8 cellular contexts compared by ENCODE assay signal in genomic region chr11:118531597-118532084, GRCh38. TPM values are rescaled to one million over a fixed set of nuclear protein-coding genes. Genes with fewer than 3 reads are reported as not detected.
DNase-seq lines count a peak whose midpoint lies in the region; ATAC-seq and TF ChIP-seq lines count a peak whose summit lies in the region.

No MANE protein-coding gene starts in this region.

- no peaks in the 10 kb centered on the region for H3K9me3 Mint-ChIP-seq in effector memory CD8-positive, alpha-beta T cell
- H3K9me3 Mint-ChIP-seq in natural killer cell treated with Interleukin-12 subunit alpha and Interleukin-12 subunit beta and Interleukin-15 and Interleukin-18, amount 100 ng/mL, for 72 hours = no peaks in the 10 kb centered on the region

- ATAC-seq in effector memory CD8-positive, alpha-beta T cell (replicated peaks) = peak; percentile 6
- no peak for ATAC-seq in natural killer cell treated with Interleukin-12 subunit alpha and Interleukin-12 subunit beta and Interleukin-15 and Interleukin-18, amount 100 ng/mL, for 72 hours
- ATAC-seq in HG03039 (IDR thresholded peaks at IDR 0.05; ENCODE audit: unreplicated experiment) = no peak
- ATAC-seq in GM21576 (IDR thresholded peaks at IDR 0.05; ENCODE audit: unreplicated experiment) = no peak

- H3K79me2 ChIP-seq in KMS-11 (ENCODE audit: insufficient read depth, low read depth) = no peaks in the 10 kb centered on the region
- H3K79me2 ChIP-seq in MM.1S (ENCODE audit: low read length) = no peaks in the 10 kb centered on the region

- H3F3A ChIP-seq in MM.1S (ENCODE audit: insufficient read depth, low read length) = no peaks in the 10 kb centered on the region

- H3K36me3 ChIP-seq in KMS-11 (ENCODE audit: insufficient read depth) (no peaks in the 10 kb centered on the region), MM.1S (replicated peaks; ENCODE audit: insufficient read depth, low read length) (no peaks in the 10 kb centered on the region)

- H3K27ac ChIP-seq in KMS-11 (no peak overlapping the region), MM.1S (ENCODE audit: low read length) (no peak overlapping the region)

- H3K4me1 ChIP-seq in KMS-11 (ENCODE audit: low read depth, poor library complexity, severe bottlenecking) = peaks cover 14% of the 10 kb centered on the region
- H3K4me1 ChIP-seq in MM.1S (ENCODE audit: low read length) = peaks cover 3% of the 10 kb centered on the region; the same call in 1 of the 2 replicates

- H3K27ac Mint-ChIP-seq in effector memory CD8-positive, alpha-beta T cell = peak overlapping the region; percentile 69 to 87
- H3K27ac Mint-ChIP-seq in natural killer cell treated with Interleukin-12 subunit alpha and Interleukin-12 subunit beta and Interleukin-15 and Interleukin-18, amount 100 ng/mL, for 72 hours = peak overlapping the region in 1 of 2 donors; percentile 72

- H3K9ac ChIP-seq in KMS-11 (no peak overlapping the region), MM.1S (ENCODE audit: low read length) (no peak overlapping the region)

- peaks cover 24 to 30% of the 10 kb centered on the region in 2 donors for H3K4me1 Mint-ChIP-seq in effector memory CD8-positive, alpha-beta T cell (ENCODE audit: low read depth in 2 of 2)
- H3K4me1 Mint-ChIP-seq in natural killer cell treated with Interleukin-12 subunit alpha and Interleukin-12 subunit beta and Interleukin-15 and Interleukin-18, amount 100 ng/mL, for 72 hours (ENCODE audit: low read depth in 2 of 2) = peaks cover 13 to 22% of the 10 kb centered on the region in 2 donors

- no peaks in the 10 kb centered on the region for H3K27me3 ChIP-seq in KMS-11 (ENCODE audit: insufficient read depth, low read depth)
- H3K27me3 ChIP-seq in MM.1S (replicated peaks; ENCODE audit: insufficient read depth, low read length) = peaks cover 23% of the 10 kb centered on the region; the same call in 1 of the 2 replicates

- H2AFZ ChIP-seq in KMS-11 (ENCODE audit: low read depth) (peak overlapping the region; percentile 71; the same call in 1 of the 2 replicates), MM.1S (ENCODE audit: low read length) (no peak overlapping the region)

- peak; percentile 38 for DNase-seq in AG20443 (ENCODE audit: low spot score)
- DNase-seq in effector memory CD8-positive, alpha-beta T cell = no peak
- no peak for DNase-seq in natural killer cell treated with Interleukin-12 subunit alpha and Interleukin-12 subunit beta and Interleukin-15 and Interleukin-18, amount 100 ng/mL, for 72 hours (ENCODE audit: low spot score)
- no peak for DNase-seq in MM.1S
- DNase-seq in SW 1271 (lab: John Stamatoyannopoulos, UW) = no peak

- H3K4me3 Mint-ChIP-seq in effector memory CD8-positive, alpha-beta T cell = peak overlapping the region; percentile 84 to 88
- peak overlapping the region; percentile 79 for H3K4me3 Mint-ChIP-seq in natural killer cell treated with Interleukin-12 subunit alpha and Interleukin-12 subunit beta and Interleukin-15 and Interleukin-18, amount 100 ng/mL, for 72 hours

- no peaks in the 10 kb centered on the region for H3K9me2 ChIP-seq in MM.1S (replicated peaks; ENCODE audit: insufficient read depth, low read length)

- no peaks in the 10 kb centered on the region for H3K36me3 Mint-ChIP-seq in effector memory CD8-positive, alpha-beta T cell (ENCODE audit: insufficient read depth)
- no peaks in the 10 kb centered on the region for H3K36me3 Mint-ChIP-seq in natural killer cell treated with Interleukin-12 subunit alpha and Interleukin-12 subunit beta and Interleukin-15 and Interleukin-18, amount 100 ng/mL, for 72 hours

- no peaks in the 10 kb centered on the region for H3K9me3 ChIP-seq in MM.1S (replicated peaks; ENCODE audit: insufficient read depth, low read length)

- TF ChIP-seq CTCF in KMS-11 (conservative IDR thresholded peaks at IDR 0.05; ENCODE audit: low read depth, low read length) (no peak), MM.1S (IDR thresholded peaks at IDR 0.05; ENCODE audit: low read length) (no peak)

- no peak overlapping the region for H3K4me3 ChIP-seq in KMS-11 (IDR thresholded peaks at IDR 0.05; ENCODE audit: insufficient read depth, low read depth, low read length)
- no peak overlapping the region for H3K4me3 ChIP-seq in MM.1S (ENCODE audit: low read length)

- peak overlapping the region; percentile 18; the same call in 1 of the 2 replicates for H3K4me2 ChIP-seq in KMS-11
- no peak overlapping the region for H3K4me2 ChIP-seq in MM.1S (ENCODE audit: low read depth, low read length)

- H4K20me1 ChIP-seq in KMS-11 (ENCODE audit: insufficient read depth) = no peaks in the 10 kb centered on the region
- no peaks in the 10 kb centered on the region for H4K20me1 ChIP-seq in MM.1S (ENCODE audit: insufficient read depth, low read length)

- no peaks in the 10 kb centered on the region for H3K27me3 Mint-ChIP-seq in effector memory CD8-positive, alpha-beta T cell
- peaks cover 0 to 2% of the 10 kb centered on the region in 2 donors for H3K27me3 Mint-ChIP-seq in natural killer cell treated with Interleukin-12 subunit alpha and Interleukin-12 subunit beta and Interleukin-15 and Interleukin-18, amount 100 ng/mL, for 72 hours

RNA-seq across cellular contexts. Expression of gene TMEM25, which starts 0.6 kb away (rescaled TPM):
- 1 to 10 TPM; 6.9 to 9.8 TPM for total RNA-seq in natural killer cell treated with Interleukin-12 subunit alpha and Interleukin-12 subunit beta and Interleukin-15 and Interleukin-18, amount 100 ng/mL, for 72 hours

RNA-seq across cellular contexts. Expression of gene TTC36, which starts 4.4 kb away (rescaled TPM):
- total RNA-seq in natural killer cell treated with Interleukin-12 subunit alpha and Interleukin-12 subunit beta and Interleukin-15 and Interleukin-18, amount 100 ng/mL, for 72 hours = 1 to 10 TPM; 2.5 to 3.4 TPM

RNA-seq across cellular contexts. Expression of gene IFT46, which starts 34.1 kb away (rescaled TPM):
- 10 to 100 TPM; 12.1 to 13.2 TPM for total RNA-seq in natural killer cell treated with Interleukin-12 subunit alpha and Interleukin-12 subunit beta and Interleukin-15 and Interleukin-18, amount 100 ng/mL, for 72 hours

RNA-seq across cellular contexts. Expression of gene ARCN1, which starts 40.6 kb away (rescaled TPM):
- total RNA-seq in natural killer cell treated with Interleukin-12 subunit alpha and Interleukin-12 subunit beta and Interleukin-15 and Interleukin-18, amount 100 ng/mL, for 72 hours = 100 to 1,000 TPM; 152 to 212 TPM
